10 cellular contexts compared by ENCODE assay signal in genomic region chr5:60701317-60701988, GRCh38. TPM values are rescaled to one million over a fixed set of nuclear protein-coding genes. Genes with fewer than 3 reads are reported as not detected.
DNase-seq lines count a peak whose midpoint lies in the region; ATAC-seq and TF ChIP-seq lines count a peak whose summit lies in the region.
"Had no signal": no experiment of that assay in that cellular context is flagged by ENCODE, and none has a peak within 500 bp of the region (broad histone marks: within the 10 kb centered on the region; RNA-seq: fewer than 3 reads in every experiment).

No MANE protein-coding gene starts in this region.

- WGBS in SK-N-SH (ENCODE audit: low lambda C conversion rate), result 88% methylated on average over 8 of the region's 8 CpGs

- no peak overlapping the region for H3K4me3 ChIP-seq in SK-N-SH (ENCODE audit: low read depth in 2 of 2, low read length in 1 of 2)
- H3K4me3 ChIP-seq in NB4 (ENCODE audit: low read depth, low read length), result no peak overlapping the region
- H3K4me3 ChIP-seq in H7 (ENCODE audit: insufficient read depth, low read depth, low read length), result no peak overlapping the region

- H3K4me2 ChIP-seq in SK-N-SH, result 0 out of 2 replicates have a peak overlapping the region, but pooled peaks have one; percentile 83

- TF ChIP-seq EP300 in SK-N-SH (IDR thresholded peaks at IDR 0.05; ENCODE audit: borderline replicate concordance in 1 of 2, low read depth in 1 of 2, low read length in 1 of 2), result no peak

- no peaks in the 10 kb centered on the region for H3K9me3 ChIP-seq in SK-N-SH
- H3K9me3 ChIP-seq: suprapubic skin had no signal

- no peaks in the 10 kb centered on the region for H4K20me1 ChIP-seq in SK-N-SH (ENCODE audit: insufficient read depth)

- no peak for TF ChIP-seq RAD21 in SK-N-SH (IDR thresholded peaks at IDR 0.05; ENCODE audit: low read length)

- peaks cover 8 to 11% of the 10 kb centered on the region in 2 experiments; a peak in 3 of 4 replicates for H3K4me1 ChIP-seq in SK-N-SH (ENCODE audit: control insufficient read depth in 1 of 2, insufficient read depth in 2 of 2, low read depth in 1 of 2, low read length in 1 of 2)

- no peaks in the 10 kb centered on the region for H3K36me3 ChIP-seq in SK-N-SH (replicated peaks in 1 of 2; ENCODE audit: control insufficient read depth in 1 of 2, insufficient read depth in 2 of 2, low read length in 1 of 2)
- H3K36me3 ChIP-seq in H7 (replicated peaks; ENCODE audit: control insufficient read depth, insufficient read depth, low read length), result no peaks in the 10 kb centered on the region
- H3K36me3 ChIP-seq: suprapubic skin had no signal

- H3K27ac ChIP-seq in SK-N-SH (ENCODE audit: low read depth in 2 of 2, low read length in 1 of 2) (no peak overlapping the region), epithelial cell of prostate (peak overlapping the region; percentile 77)
- H3K27ac ChIP-seq: suprapubic skin had no signal

- peaks cover 12% of the 10 kb centered on the region for H3F3A ChIP-seq in SK-N-SH (replicated peaks; ENCODE audit: insufficient read depth)

- TF ChIP-seq POLR2A in NB4 (IDR thresholded peaks at IDR 0.05; ENCODE audit: extremely low read depth, insufficient read length), result no peak

- no peak overlapping the region for H2AFZ ChIP-seq in SK-N-SH (ENCODE audit: low read depth)

- no peak overlapping the region for H3K9ac ChIP-seq in SK-N-SH

- H3K9me2 ChIP-seq in SK-N-SH, result no peaks in the 10 kb centered on the region

- H3K27me3 ChIP-seq in SK-N-SH (ENCODE audit: insufficient read depth) (no peaks in the 10 kb centered on the region; the same call in 1 of the 2 replicates), H7 (ENCODE audit: control insufficient read depth, insufficient read depth, low read length) (no peaks in the 10 kb centered on the region; the same call in 1 of the 2 replicates)
- H3K27me3 ChIP-seq: suprapubic skin had no signal

- DNase-seq in SK-N-SH (no peak), NB4 (ENCODE audit: low read depth) (peak; percentile 10), epithelial cell of prostate (ENCODE audit: low read depth, low spot score) (no peak), renal cortical epithelial cell (ENCODE audit: low read depth) (peak; percentile 55), H7 (no peak)
- no peak for DNase-seq in activated effector memory CD4-positive, alpha-beta T cell treated with Interleukin-2 at 50 U/mL for 16 hours
- DNase-seq: IMR-90 had no signal

- no peak for TF ChIP-seq CTCF in SK-N-SH (IDR thresholded peaks at IDR 0.05)
- TF ChIP-seq CTCF in NB4 (IDR thresholded peaks at IDR 0.05; ENCODE audit: low read depth, low read length), result no peak

- ATAC-seq in SK-N-SH treated with all-trans-retinoic acid at 6 μM for 48 hours, result no peak
- no peak for ATAC-seq in HG02852 (IDR thresholded peaks at IDR 0.05; ENCODE audit: unreplicated experiment)

- CTCF ChIA-PET in SK-N-SH (lab: Yijun Ruan, JAX), result interaction anchor here (3.9 to 5.2 kb wide), 2 partner anchors 14 to 23 kb away, joined by 26 to 51 read pairs; no protein-coding TSS in a partner anchor

- peaks cover 26% of the 10 kb centered on the region for H3K79me2 ChIP-seq in SK-N-SH (ENCODE audit: insufficient read depth)

- POLR2A ChIA-PET in SK-N-SH (lab: Yijun Ruan, JAX), result no interaction called here

TF ChIP-seq in SK-N-SH, 30 proteins besides CTCF, POLR2A, EP300 and RAD21:
- TF ChIP-seq MAX (IDR thresholded peaks at IDR 0.05; ENCODE audit: low read depth) (no peak), RXRA (IDR thresholded peaks at IDR 0.05; ENCODE audit: borderline replicate concordance, low read depth) (no peak)

TF ChIP-seq in SK-N-SH treated with all-trans-retinoic acid at 6 μM for 48 hours, 23 proteins besides CTCF, POLR2A, EP300 and RAD21:
- TF ChIP-seq ZFP3 (CRISPR knock-in tag; IDR thresholded peaks at IDR 0.05) (no peak), RARB (CRISPR knock-in tag; IDR thresholded peaks at IDR 0.05) (no peak), ISL1 (CRISPR knock-in tag; IDR thresholded peaks at IDR 0.05) (no peak), BACH2 (CRISPR knock-in tag; IDR thresholded peaks at IDR 0.05; ENCODE audit: borderline replicate concordance) (no peak), PATZ1 (CRISPR knock-in tag; IDR thresholded peaks at IDR 0.05; ENCODE audit: borderline replicate concordance) (no peak), ESRRG (CRISPR knock-in tag; IDR thresholded peaks at IDR 0.05) (no peak), ZC3H10 (CRISPR knock-in tag; IDR thresholded peaks at IDR 0.05) (no peak), PPARA (CRISPR knock-in tag; IDR thresholded peaks at IDR 0.05; ENCODE audit: borderline replicate concordance) (no peak), TCF4 (CRISPR knock-in tag; IDR thresholded peaks at IDR 0.05; ENCODE audit: borderline replicate concordance) (no peak), GLIS3 (CRISPR knock-in tag; IDR thresholded peaks at IDR 0.05) (no peak), TOX (CRISPR knock-in tag; IDR thresholded peaks at IDR 0.05; ENCODE audit: borderline replicate concordance) (no peak), ARNTL (CRISPR knock-in tag; IDR thresholded peaks at IDR 0.05; ENCODE audit: borderline replicate concordance, low read depth) (no peak), TSHZ2 (CRISPR knock-in tag; IDR thresholded peaks at IDR 0.05) (no peak), CSDC2 (CRISPR knock-in tag; IDR thresholded peaks at IDR 0.05) (no peak), ZNF70 (CRISPR knock-in tag; IDR thresholded peaks at IDR 0.05) (no peak), ZNF565 (CRISPR knock-in tag; conservative IDR thresholded peaks at IDR 0.05; ENCODE audit: low read depth) (no peak)

RNA-seq across cellular contexts. Expression of gene DEPDC1B, which starts 1.5 kb away (rescaled TPM):
- polyA plus RNA-seq in SK-N-SH (2012; rRNA removed), result 4.2 and 4.7 TPM in 2 replicates
- 4.7 and 5.1 TPM in 2 replicates for polyA plus RNA-seq in SK-N-SH (2012; cell fraction: cytosol; rRNA removed)
- polyA plus RNA-seq in SK-N-SH (2012; cell fraction: nucleus; rRNA removed), result 2.4 and 3.7 TPM in 2 replicates
- total RNA-seq in renal cortical epithelial cell, result 5.7 and 17.9 TPM in 2 replicates
- 38.7 and 43.4 TPM in 2 replicates for total RNA-seq in H7 (2014; rRNA removed; shearing (Covaris generic))

Comparison
In these comparisons a context has a peak if more than half of its experiments do, and no peak if none do; other contexts are left out.
1. DNase-seq: peak in NB4 (single experiment) and renal cortical epithelial cell (single experiment); none in SK-N-SH (single experiment), epithelial cell of prostate (single experiment), H7 (single experiment) and activated effector memory CD4-positive, alpha-beta T cell treated with Interleukin-2 at 50 U/mL for 16 hours (single experiment).